Comparison of ENCODE assay signal across 1 cellular context in the genomic region with DNA sequence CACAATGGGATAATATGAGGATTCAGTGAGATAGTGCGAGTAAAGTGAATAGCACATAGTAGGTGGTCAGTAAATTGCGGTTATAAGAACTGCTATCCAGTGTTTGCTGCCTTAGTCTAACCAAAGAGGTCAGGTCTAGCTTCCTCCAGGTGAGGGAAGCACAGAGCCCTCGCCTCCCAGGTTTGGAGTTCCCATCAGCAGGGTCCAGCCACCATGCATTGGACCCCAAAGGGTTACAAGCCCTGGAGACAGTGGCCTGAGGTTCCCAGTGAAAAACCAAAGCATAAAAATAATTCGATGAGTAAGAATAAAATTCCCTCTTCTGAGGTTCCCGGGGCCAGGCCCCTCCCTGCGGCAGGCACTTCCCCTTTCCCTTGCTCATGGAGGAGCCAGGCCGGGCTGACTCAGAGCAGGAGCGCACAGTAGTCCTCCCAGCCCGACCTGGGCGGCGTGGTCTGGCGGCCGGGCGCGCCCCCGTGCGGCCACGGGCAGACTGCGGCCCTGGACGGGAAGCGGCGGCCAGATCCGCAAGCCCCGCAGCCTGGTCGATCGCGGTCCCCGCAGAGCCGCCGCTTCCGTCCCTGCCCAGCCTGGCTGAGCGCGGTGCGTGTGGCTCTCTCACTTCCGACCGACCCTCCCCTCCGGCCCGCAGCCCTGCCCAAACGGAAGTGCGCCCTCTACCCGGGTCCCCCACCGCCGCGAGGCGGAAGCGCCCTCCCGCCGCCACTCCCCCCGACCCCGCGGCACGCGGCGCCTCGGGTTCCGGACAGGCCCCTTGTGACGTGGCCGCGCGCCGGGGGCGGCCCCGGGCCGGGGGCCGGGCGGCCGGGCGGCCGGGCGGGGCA.
TF ChIP-seq lines count a peak whose summit lies in the region.

TSS of gene SLC39A13 (plus strand) at position 845 of the 845 bp plus-strand sequence. CDS start 1,505 bp downstream, outside the sequence.

TF ChIP-seq in K562, 482 proteins besides CTCF, POLR2A, EP300 and RAD21 (continued from another document):
- TF ChIP-seq, protein P1, sequence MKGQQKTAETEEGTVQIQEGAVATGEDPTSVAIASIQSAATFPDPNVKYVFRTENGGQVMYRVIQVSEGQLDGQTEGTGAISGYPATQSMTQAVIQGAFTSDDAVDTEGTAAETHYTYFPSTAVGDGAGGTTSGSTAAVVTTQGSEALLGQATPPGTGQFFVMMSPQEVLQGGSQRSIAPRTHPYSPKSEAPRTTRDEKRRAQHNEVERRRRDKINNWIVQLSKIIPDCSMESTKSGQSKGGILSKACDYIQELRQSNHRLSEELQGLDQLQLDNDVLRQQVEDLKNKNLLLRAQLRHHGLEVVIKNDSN (CRISPR knock-in tag; IDR thresholded peaks at IDR 0.05): no peak
- TF ChIP-seq RBM17 (IDR thresholded peaks at IDR 0.05; ENCODE audit: borderline replicate concordance, low read depth, low read length) (no peak), DDX20 (tag; IDR thresholded peaks at IDR 0.05; ENCODE audit: low read depth) (no peak), RB1 (IDR thresholded peaks at IDR 0.05; ENCODE audit: low read depth) (no peak; the same call in none of the 2 replicates), PHB2 (IDR thresholded peaks at IDR 0.05; ENCODE audit: low read depth) (no peak), ZNF143 (CRISPR knock-in tag; IDR thresholded peaks at IDR 0.05) (no peak), TRIM24 (IDR thresholded peaks at IDR 0.05) (peak in 1 of 2 experiments; percentile 98; a peak in 2 of 4 replicates), TEAD1 (CRISPR knock-in tag; IDR thresholded peaks at IDR 0.05) (peak in 1 of 2 experiments; percentile 93; a peak in 2 of 4 replicates), ESRRB (CRISPR knock-in tag; IDR thresholded peaks at IDR 0.05; ENCODE audit: borderline replicate concordance) (no peak), XRCC5 (IDR thresholded peaks at IDR 0.05; ENCODE audit: low read depth, low read length) (peak; percentile 93), CREBBP (IDR thresholded peaks at IDR 0.05; ENCODE audit: low read depth, low read length) (no peak), MYNN (IDR thresholded peaks at IDR 0.05) (no peak; the same call in 1 of the 2 replicates), MYNN (CRISPR knock-in tag; IDR thresholded peaks at IDR 0.05) (no peak), SREBF1 (IDR thresholded peaks at IDR 0.05; ENCODE audit: borderline replicate concordance, low read depth, low read length) (peak; percentile 52; the same call in 1 of the 2 replicates), MAFG (tag; conservative IDR thresholded peaks at IDR 0.05) (no peak), ZFP1 (CRISPR knock-in tag; IDR thresholded peaks at IDR 0.05) (no peak)
- TF ChIP-seq, protein P2, sequence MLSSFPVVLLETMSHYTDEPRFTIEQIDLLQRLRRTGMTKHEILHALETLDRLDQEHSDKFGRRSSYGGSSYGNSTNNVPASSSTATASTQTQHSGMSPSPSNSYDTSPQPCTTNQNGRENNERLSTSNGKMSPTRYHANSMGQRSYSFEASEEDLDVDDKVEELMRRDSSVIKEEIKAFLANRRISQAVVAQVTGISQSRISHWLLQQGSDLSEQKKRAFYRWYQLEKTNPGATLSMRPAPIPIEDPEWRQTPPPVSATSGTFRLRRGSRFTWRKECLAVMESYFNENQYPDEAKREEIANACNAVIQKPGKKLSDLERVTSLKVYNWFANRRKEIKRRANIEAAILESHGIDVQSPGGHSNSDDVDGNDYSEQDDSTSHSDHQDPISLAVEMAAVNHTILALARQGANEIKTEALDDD (IDR thresholded peaks at IDR 0.05): no peak
